ENCODE assay signal across 10 cellular contexts in genomic region chr20:17571967-17572638, GRCh38. TPM values are rescaled to one million over a fixed set of nuclear protein-coding genes. Genes with fewer than 3 reads are reported as not detected.
DNase-seq lines count a peak whose midpoint lies in the region; ATAC-seq and TF ChIP-seq lines count a peak whose summit lies in the region.
"Had no signal": no experiment of that assay in that cellular context is flagged by ENCODE, and none has a peak within 500 bp of the region (broad histone marks: within the 10 kb centered on the region; RNA-seq: fewer than 3 reads in every experiment).

No MANE protein-coding gene starts in this region.

- no peak for TF ChIP-seq POLR2A in testis (IDR thresholded peaks at IDR 0.05)

- H3K9ac ChIP-seq in iPS-15b (ENCODE audit: low read depth, low read length), result peak overlapping the region; percentile 50

- H3K27ac ChIP-seq in VCaP (peak overlapping the region; percentile 100), testis (peak overlapping the region; percentile 21 to 100)

- ATAC-seq in activated CD8-positive, alpha-beta memory T cell treated with anti-CD3 and anti-CD28 coated beads, Interleukin-2, amount 10 ng/mL, durations not matched to agents 7 days and 5 days, result no peak
- no peak for ATAC-seq in HG03175 (IDR thresholded peaks at IDR 0.05; ENCODE audit: unreplicated experiment)
- no peak for ATAC-seq in HG02759 (IDR thresholded peaks at IDR 0.05; ENCODE audit: unreplicated experiment)

- 20 to 30% methylated on average over 8 of the region's 8 CpGs for WGBS in testis, 2 donors

- intact Hi-C loops in testis (cut with DNase I; ENCODE audit: low total_unique reads), result no loop called here

- H3K9me3 Mint-ChIP-seq in activated CD8-positive, alpha-beta memory T cell treated with anti-CD3 and anti-CD28 coated beads, Interleukin-2, amount 10 ng/mL, durations not matched to agents 7 days and 5 days (ENCODE audit: low read depth), result no peaks in the 10 kb centered on the region

- peaks cover 5% of the 10 kb centered on the region for H3K36me3 Mint-ChIP-seq in activated CD8-positive, alpha-beta memory T cell treated with anti-CD3 and anti-CD28 coated beads, Interleukin-2, amount 10 ng/mL, durations not matched to agents 7 days and 5 days

- TF ChIP-seq CTCF in VCaP (conservative IDR thresholded peaks at IDR 0.05) (no peak), testis (IDR thresholded peaks at IDR 0.05) (no peak)

- H3K27me3 Mint-ChIP-seq in activated CD8-positive, alpha-beta memory T cell treated with anti-CD3 and anti-CD28 coated beads, Interleukin-2, amount 10 ng/mL, durations not matched to agents 7 days and 5 days, result peaks cover 10% of the 10 kb centered on the region

- no peaks in the 10 kb centered on the region for H3K27me3 ChIP-seq in iPS-15b (ENCODE audit: control insufficient read depth, insufficient read depth, low read length)
- H3K27me3 ChIP-seq in testis, result no peaks in the 10 kb centered on the region

- CTCF ChIA-PET in activated CD8-positive, alpha-beta memory T cell treated with anti-CD3 and anti-CD28 coated beads, Interleukin-2, amount 10 ng/mL, durations not matched to agents 7 days and 5 days (lab: Charles Lee), result interaction anchor here (0.9 to 4.7 kb wide), 9 partner anchors 14 to 367 kb away, joined by 4 to 27 read pairs (median 13); partner anchors contain the start of gene RRBP1

- H3K27ac Mint-ChIP-seq in activated CD8-positive, alpha-beta memory T cell treated with anti-CD3 and anti-CD28 coated beads, Interleukin-2, amount 10 ng/mL, durations not matched to agents 7 days and 5 days, result no peak overlapping the region

- H3K4me3 ChIP-seq in iPS-15b (ENCODE audit: low read depth, low read length) (peak overlapping the region; percentile 23), testis (peak overlapping the region; percentile 100)

- H3K36me3 ChIP-seq in iPS-15b (ENCODE audit: control insufficient read depth, insufficient read depth, low read length) (no peaks in the 10 kb centered on the region), testis (ENCODE audit: low read depth, missing control alignments) (no peaks in the 10 kb centered on the region)

- H3K4me1 ChIP-seq in iPS-15b (ENCODE audit: control insufficient read depth, insufficient read depth, low read length) (peaks cover 28% of the 10 kb centered on the region), testis (peaks cover 16% of the 10 kb centered on the region)

- H3K4me1 Mint-ChIP-seq in activated CD8-positive, alpha-beta memory T cell treated with anti-CD3 and anti-CD28 coated beads, Interleukin-2, amount 10 ng/mL, durations not matched to agents 7 days and 5 days, result peaks cover 29% of the 10 kb centered on the region

- H3K4me3 Mint-ChIP-seq in activated CD8-positive, alpha-beta memory T cell treated with anti-CD3 and anti-CD28 coated beads, Interleukin-2, amount 10 ng/mL, durations not matched to agents 7 days and 5 days, result peak overlapping the region; percentile 88

- no peak for DNase-seq in activated CD8-positive, alpha-beta memory T cell treated with anti-CD3 and anti-CD28 coated beads, Interleukin-2, amount 10 ng/mL, durations not matched to agents 7 days and 5 days
- no peak for DNase-seq in activated CD8-positive, alpha-beta memory T cell treated with anti-CD3 and anti-CD28 coated beads, Interleukin-2, amount 50 U/mL, for 4 hours
- DNase-seq in testis (no peak), NCI-H2107 treated with DMSO at 0.1 percent for 48 hours (lab: John Stamatoyannopoulos, UW; ENCODE audit: unreplicated experiment) (no peak)
- DNase-seq: activated effector memory CD4-positive, alpha-beta T cell treated with anti-CD3 and anti-CD28 coated beads, Interleukin-2, amount 50 U/mL, for 16 hours; DND-41 had no signal

- H3K9me3 ChIP-seq in iPS-15b (ENCODE audit: control insufficient read depth, insufficient read depth, low read length), result no peaks in the 10 kb centered on the region
- H3K9me3 ChIP-seq in testis, result no peaks in the 10 kb centered on the region

RNA-seq across cellular contexts. Expression of gene DSTN, which starts 2.2 kb away (rescaled TPM):
- total RNA-seq in activated CD8-positive, alpha-beta memory T cell treated with anti-CD3 and anti-CD28 coated beads, Interleukin-2, amount 10 ng/mL, durations not matched to agents 7 days and 5 days, result 10 to 100 TPM; 55.8 to 78.3 TPM
- 100 to 1,000 TPM; 121 to 148 TPM for total RNA-seq in testis
- 301 TPM for polyA plus RNA-seq in testis (ENCODE audit: insufficient read depth, low read depth, low replicate concordance)

RNA-seq across cellular contexts. Expression of gene BFSP1, which starts 40.9 kb away (rescaled TPM):
- total RNA-seq in activated CD8-positive, alpha-beta memory T cell treated with anti-CD3 and anti-CD28 coated beads, Interleukin-2, amount 10 ng/mL, durations not matched to agents 7 days and 5 days, result 1 to 10 TPM; 1.7 to 3.2 TPM
- 10 to 100 TPM; 10.7 to 11.3 TPM for total RNA-seq in testis
- 7.4 TPM for polyA plus RNA-seq in testis (ENCODE audit: insufficient read depth, low read depth, low replicate concordance)
